Comparison of ENCODE assay signal across 12 cellular contexts in the genomic region with DNA sequence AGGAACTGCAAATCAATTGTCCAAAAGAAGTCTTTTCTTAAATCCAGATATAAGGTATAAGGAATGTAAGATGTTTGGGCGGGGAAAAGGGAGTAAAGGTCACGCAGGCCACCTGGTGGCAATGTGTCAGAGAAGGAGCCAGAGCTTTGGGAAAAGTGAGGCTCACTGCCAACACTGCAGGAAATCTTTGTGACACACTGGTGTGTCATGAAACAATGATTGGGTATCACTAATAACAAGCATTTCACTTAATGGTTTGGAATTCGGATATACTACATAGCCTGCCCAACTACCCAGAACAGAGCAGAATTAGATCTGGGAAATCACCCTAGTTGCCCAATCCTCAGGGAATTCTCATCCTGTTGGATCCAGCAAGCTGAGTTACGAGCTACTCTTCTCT.
DNase-seq lines count a peak whose midpoint lies in the region; ATAC-seq and TF ChIP-seq lines count a peak whose summit lies in the region.
"Had no signal": no experiment of that assay in that cellular context is flagged by ENCODE, and none has a peak within 500 bp of the region (broad histone marks: within the 10 kb centered on the region; RNA-seq: fewer than 3 reads in every experiment).

No MANE protein-coding gene starts in this region.

- intact Hi-C loops in PC-9 (cut with micrococcal nuclease; ENCODE audit: unreplicated experiment), result no loop called here
- intact Hi-C loops in gastrocnemius medialis (cut with DNase I; ENCODE audit: low total_unique reads), result no loop called here

- no peak overlapping the region for H2AFZ ChIP-seq in PC-9
- H2AFZ ChIP-seq: parathyroid adenoma had no signal

- BruUV-seq in PC-9 (replicated peaks; lab: Mats Ljungman, UMichigan), result no TSS peak

- H3K9me3 ChIP-seq in PC-9 (ENCODE audit: insufficient read depth, low read depth), result no peaks in the 10 kb centered on the region
- H3K9me3 ChIP-seq in gastrocnemius medialis, result peaks cover 0 to 4% (median 0%) of the 10 kb centered on the region in 3 donors

- peak; percentile 68 for ATAC-seq in esophagus mucosa
- no peak for ATAC-seq in GM21526 (IDR thresholded peaks at IDR 0.05; ENCODE audit: low FRiP score, unreplicated experiment)
- ATAC-seq in gastrocnemius medialis, result no peak

- H3K27me3 ChIP-seq in PC-9 (ENCODE audit: insufficient read depth, low read depth) (no peaks in the 10 kb centered on the region), gastrocnemius medialis (no peaks in the 10 kb centered on the region)
- H3K27me3 ChIP-seq: tibial nerve had no signal

- H3K4me3 Mint-ChIP-seq in progenitor cell of endocrine pancreas (ENCODE audit: low read depth), result no peak overlapping the region

- no peaks in the 10 kb centered on the region; the same call in 1 of the 2 replicates for H4K20me1 ChIP-seq in PC-9 (ENCODE audit: insufficient read depth)

- peaks cover 25% of the 10 kb centered on the region; the same call in 1 of the 2 replicates for H3K79me2 ChIP-seq in PC-9 (ENCODE audit: low read depth)

- H3K27me3 Mint-ChIP-seq in progenitor cell of endocrine pancreas, result no peaks in the 10 kb centered on the region

- in situ Hi-C loops in gastrocnemius medialis (cut with MboI; ENCODE audit: low sequenced_read_pairs in 4 of 4), result loop anchor here in 1 of 4 donors (25.0 kb wide), 1 partner anchor 530 kb away; no protein-coding TSS in a partner anchor

- DNase-seq in GM03348 (ENCODE audit: low spot score), result peak; percentile 28
- peak; percentile 25 to 65 for DNase-seq in PC-9
- no peak for DNase-seq in progenitor cell of endocrine pancreas (ENCODE audit: low spot score, unreplicated experiment)
- DNase-seq in hepatic stellate cell (ENCODE audit: low spot score), result no peak
- DNase-seq in gastrocnemius medialis, result no peak
- no peak for DNase-seq in pons (ENCODE audit: low spot score)
- DNase-seq: activated CD4-positive, CD25-positive, alpha-beta regulatory T cell; NCI-H1048 had no signal

- H3K4me2 ChIP-seq in PC-9, result no peak overlapping the region

- H3K27ac ChIP-seq in PC-9, result 0 out of 2 replicates have a peak overlapping the region, but pooled peaks have one; percentile 36
- no peak overlapping the region for H3K27ac ChIP-seq in gastrocnemius medialis
- H3K27ac ChIP-seq: parathyroid adenoma, tibial nerve had no signal

- TF ChIP-seq CTCF in PC-9 (conservative IDR thresholded peaks at IDR 0.05) (no peak), progenitor cell of endocrine pancreas (IDR thresholded peaks at IDR 0.05; ENCODE audit: unreplicated experiment) (peak; percentile 18), gastrocnemius medialis (IDR thresholded peaks at IDR 0.05 in 4 of 5, conservative IDR thresholded peaks at IDR 0.05 in 1 of 5) (peak in 1 of 5 experiments; percentile 18)

- peaks cover 12% of the 10 kb centered on the region for H3K4me1 Mint-ChIP-seq in progenitor cell of endocrine pancreas (ENCODE audit: low read depth)

- CTCF ChIA-PET in PC-9 (lab: Charles Lee), result no interaction called here

- H3K4me1 ChIP-seq in PC-9 (replicated peaks; ENCODE audit: insufficient read depth) (peaks cover 35% of the 10 kb centered on the region), gastrocnemius medialis (peaks cover 19 to 20% of the 10 kb centered on the region in 2 donors)

- TF ChIP-seq POLR2A in gastrocnemius medialis (IDR thresholded peaks at IDR 0.05), result no peak

- peak overlapping the region; percentile 78 for H3K27ac Mint-ChIP-seq in progenitor cell of endocrine pancreas

- H3F3A ChIP-seq in PC-9 (ENCODE audit: insufficient read depth, low read depth), result peaks cover 10% of the 10 kb centered on the region; the same call in 1 of the 2 replicates

- H3K36me3 ChIP-seq in PC-9 (ENCODE audit: low read depth) (peaks cover 6% of the 10 kb centered on the region; the same call in 1 of the 2 replicates), gastrocnemius medialis (no peaks in the 10 kb centered on the region)

- peaks cover 5% of the 10 kb centered on the region for H3K36me3 Mint-ChIP-seq in progenitor cell of endocrine pancreas (ENCODE audit: insufficient read depth)

- POLR2A ChIA-PET in PC-9 (lab: Charles Lee; ENCODE audit: unreplicated experiment), result no interaction called here

- H3K9me2 ChIP-seq in PC-9 (ENCODE audit: insufficient read depth), result no peaks in the 10 kb centered on the region

- H3K4me3 ChIP-seq in PC-9 (no peak overlapping the region), gastrocnemius medialis (no peak overlapping the region)
- H3K4me3 ChIP-seq: tibial nerve had no signal

- H3K9me3 Mint-ChIP-seq in progenitor cell of endocrine pancreas (ENCODE audit: low read depth), result peaks cover 8% of the 10 kb centered on the region

Comparison
In these comparisons a context has a peak if more than half of its experiments do, and no peak if none do; other contexts are left out.
1. DNase-seq: peak in GM03348 (single experiment) and PC-9 (2 of 2); none in progenitor cell of endocrine pancreas (single experiment), hepatic stellate cell (single experiment), gastrocnemius medialis (0 of 2) and pons (single experiment).